ENCODE assay signal across 9 cellular contexts in genomic region chr17:50344712-50345380, GRCh38. TPM values are rescaled to one million over a fixed set of nuclear protein-coding genes. Genes with fewer than 3 reads are reported as not detected.
DNase-seq lines count a peak whose midpoint lies in the region; ATAC-seq and TF ChIP-seq lines count a peak whose summit lies in the region.
"Had no signal": no experiment of that assay in that cellular context is flagged by ENCODE, and none has a peak within 500 bp of the region (broad histone marks: within the 10 kb centered on the region; RNA-seq: fewer than 3 reads in every experiment).

No MANE protein-coding gene starts in this region.

- H3K27ac Mint-ChIP-seq in activated naive CD8-positive, alpha-beta T cell treated with anti-CD3 and anti-CD28 coated beads for 36 hours, result peak overlapping the region; percentile 80

- no peaks in the 10 kb centered on the region for H3K9me2 ChIP-seq in neural cell (ENCODE audit: insufficient read depth, low read length)

- H3K36me3 Mint-ChIP-seq in activated naive CD8-positive, alpha-beta T cell treated with anti-CD3 and anti-CD28 coated beads for 36 hours, result no peaks in the 10 kb centered on the region

- H3F3A ChIP-seq in neural cell (ENCODE audit: insufficient read depth, low read length, poor library complexity, severe bottlenecking), result no peaks in the 10 kb centered on the region

- no peaks in the 10 kb centered on the region for H4K20me1 ChIP-seq in neural cell (ENCODE audit: insufficient read depth)

- TF ChIP-seq CTCF in LNCaP clone FGC (IDR thresholded peaks at IDR 0.05; ENCODE audit: control insufficient read depth, extremely low read depth, insufficient read depth) (no peak), neural cell (IDR thresholded peaks at IDR 0.05; ENCODE audit: poor library complexity, severe bottlenecking) (no peak)

- H3K4me3 ChIP-seq in LNCaP clone FGC (ENCODE audit: low read depth, low read length) (peak overlapping the region; percentile 60), neural cell (ENCODE audit: low read length) (peak overlapping the region; percentile 89)

- H2AFZ ChIP-seq in neural cell (ENCODE audit: low read depth, low read length), result no peak overlapping the region

- DNase-seq in EH (ENCODE audit: low read depth), result peak; percentile 30
- DNase-seq in LNCaP clone FGC (ENCODE audit: low read depth), result no peak
- no peak for DNase-seq in activated naive CD8-positive, alpha-beta T cell treated with anti-CD3 and anti-CD28 coated beads for 36 hours
- no peak for DNase-seq in C1 segment of cervical spinal cord (lab: John Stamatoyannopoulos, UW)
- no peak for DNase-seq in AG08396 (ENCODE audit: low spot score)
- DNase-seq: midbrain had no signal

- H3K79me2 ChIP-seq in neural cell (replicated peaks; ENCODE audit: insufficient read depth, low read length), result no peaks in the 10 kb centered on the region

- H3K27ac ChIP-seq in neural cell (ENCODE audit: low read length), result no peak overlapping the region

- TF ChIP-seq EP300 in neural cell (conservative IDR thresholded peaks at IDR 0.05; ENCODE audit: poor library complexity, severe bottlenecking), result no peak

- TF ChIP-seq RAD21 in neural cell (conservative IDR thresholded peaks at IDR 0.05), result no peak

- H3K9me3 ChIP-seq in neural cell (ENCODE audit: low read length), result no peaks in the 10 kb centered on the region

- peaks cover 26% of the 10 kb centered on the region for H3K4me1 Mint-ChIP-seq in activated naive CD8-positive, alpha-beta T cell treated with anti-CD3 and anti-CD28 coated beads for 36 hours

- no peaks in the 10 kb centered on the region for H3K36me3 ChIP-seq in neural cell (ENCODE audit: insufficient read depth, low read length)

- H3K4me3 Mint-ChIP-seq in activated naive CD8-positive, alpha-beta T cell treated with anti-CD3 and anti-CD28 coated beads for 36 hours, result peak overlapping the region; percentile 79

- H3K27me3 ChIP-seq in neural cell (ENCODE audit: insufficient read depth, low read depth, low read length), result no peaks in the 10 kb centered on the region

- ATAC-seq in GM19397 (IDR thresholded peaks at IDR 0.05; ENCODE audit: unreplicated experiment) (no peak), GM18870 (IDR thresholded peaks at IDR 0.05; ENCODE audit: unreplicated experiment) (no peak)

- no peak overlapping the region for H3K9ac ChIP-seq in neural cell (ENCODE audit: low read length)

- no peak overlapping the region for H3K4me2 ChIP-seq in neural cell (ENCODE audit: low read length)

- H3K27me3 Mint-ChIP-seq in activated naive CD8-positive, alpha-beta T cell treated with anti-CD3 and anti-CD28 coated beads for 36 hours, result no peaks in the 10 kb centered on the region

- H3K9me3 Mint-ChIP-seq in activated naive CD8-positive, alpha-beta T cell treated with anti-CD3 and anti-CD28 coated beads for 36 hours, result no peaks in the 10 kb centered on the region

TF ChIP-seq in neural cell, 6 proteins besides CTCF, POLR2A, EP300 and RAD21:
- no peak for TF ChIP-seq EZH2 (IDR thresholded peaks at IDR 0.05; ENCODE audit: borderline replicate concordance, insufficient read depth, low read length, poor library complexity, severe bottlenecking)
- TF ChIP-seq SMC3 (conservative IDR thresholded peaks at IDR 0.05; ENCODE audit: poor library complexity), result no peak
- no peak for TF ChIP-seq POLR2AphosphoS5 (IDR thresholded peaks at IDR 0.05)
- TF ChIP-seq, protein P1, sequence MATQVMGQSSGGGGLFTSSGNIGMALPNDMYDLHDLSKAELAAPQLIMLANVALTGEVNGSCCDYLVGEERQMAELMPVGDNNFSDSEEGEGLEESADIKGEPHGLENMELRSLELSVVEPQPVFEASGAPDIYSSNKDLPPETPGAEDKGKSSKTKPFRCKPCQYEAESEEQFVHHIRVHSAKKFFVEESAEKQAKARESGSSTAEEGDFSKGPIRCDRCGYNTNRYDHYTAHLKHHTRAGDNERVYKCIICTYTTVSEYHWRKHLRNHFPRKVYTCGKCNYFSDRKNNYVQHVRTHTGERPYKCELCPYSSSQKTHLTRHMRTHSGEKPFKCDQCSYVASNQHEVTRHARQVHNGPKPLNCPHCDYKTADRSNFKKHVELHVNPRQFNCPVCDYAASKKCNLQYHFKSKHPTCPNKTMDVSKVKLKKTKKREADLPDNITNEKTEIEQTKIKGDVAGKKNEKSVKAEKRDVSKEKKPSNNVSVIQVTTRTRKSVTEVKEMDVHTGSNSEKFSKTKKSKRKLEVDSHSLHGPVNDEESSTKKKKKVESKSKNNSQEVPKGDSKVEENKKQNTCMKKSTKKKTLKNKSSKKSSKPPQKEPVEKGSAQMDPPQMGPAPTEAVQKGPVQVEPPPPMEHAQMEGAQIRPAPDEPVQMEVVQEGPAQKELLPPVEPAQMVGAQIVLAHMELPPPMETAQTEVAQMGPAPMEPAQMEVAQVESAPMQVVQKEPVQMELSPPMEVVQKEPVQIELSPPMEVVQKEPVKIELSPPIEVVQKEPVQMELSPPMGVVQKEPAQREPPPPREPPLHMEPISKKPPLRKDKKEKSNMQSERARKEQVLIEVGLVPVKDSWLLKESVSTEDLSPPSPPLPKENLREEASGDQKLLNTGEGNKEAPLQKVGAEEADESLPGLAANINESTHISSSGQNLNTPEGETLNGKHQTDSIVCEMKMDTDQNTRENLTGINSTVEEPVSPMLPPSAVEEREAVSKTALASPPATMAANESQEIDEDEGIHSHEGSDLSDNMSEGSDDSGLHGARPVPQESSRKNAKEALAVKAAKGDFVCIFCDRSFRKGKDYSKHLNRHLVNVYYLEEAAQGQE (IDR thresholded peaks at IDR 0.05; ENCODE audit: borderline replicate concordance), result no peak
- no peak for TF ChIP-seq MXI1 (conservative IDR thresholded peaks at IDR 0.05; ENCODE audit: poor library complexity, severe bottlenecking)
- no peak for TF ChIP-seq TAF1 (IDR thresholded peaks at IDR 0.05; ENCODE audit: low read depth)

RNA-seq across cellular contexts. Expression of gene XYLT2, which starts 1.1 kb away (rescaled TPM):
- total RNA-seq in activated naive CD8-positive, alpha-beta T cell treated with anti-CD3 and anti-CD28 coated beads for 36 hours, result 10 to 100 TPM; 17.7 to 19.6 TPM
- 6.9 and 9.5 TPM in 2 replicates for polyA plus RNA-seq in neural cell
- polyA minus RNA-seq in neural cell, result 13.6 and 15.2 TPM in 2 replicates

RNA-seq across cellular contexts. Expression of gene MRPL27, which starts 28.1 kb away (rescaled TPM):
- 10 to 100 TPM; 72.1 to 75.1 TPM for total RNA-seq in activated naive CD8-positive, alpha-beta T cell treated with anti-CD3 and anti-CD28 coated beads for 36 hours
- polyA plus RNA-seq in neural cell, result 118 and 138 TPM in 2 replicates
- 50.2 and 52.4 TPM in 2 replicates for polyA minus RNA-seq in neural cell

RNA-seq across cellular contexts. Expression of gene EME1, which starts 28.2 kb away (rescaled TPM):
- total RNA-seq in activated naive CD8-positive, alpha-beta T cell treated with anti-CD3 and anti-CD28 coated beads for 36 hours, result 10 to 100 TPM; 34.0 to 34.4 TPM
- 1.1 and 5.4 TPM in 2 replicates for polyA plus RNA-seq in neural cell
- 1.5 and 2.2 TPM in 2 replicates for polyA minus RNA-seq in neural cell

RNA-seq across cellular contexts. Expression of gene LRRC59, which starts 52.5 kb away (rescaled TPM):
- total RNA-seq in activated naive CD8-positive, alpha-beta T cell treated with anti-CD3 and anti-CD28 coated beads for 36 hours, result 100 to 1,000 TPM; 110 to 112 TPM
- polyA plus RNA-seq in neural cell, result 67.2 and 71.4 TPM in 2 replicates
- polyA minus RNA-seq in neural cell, result 79.8 and 84.5 TPM in 2 replicates
